1 cellular context compared by ENCODE assay signal in the genomic region with DNA sequence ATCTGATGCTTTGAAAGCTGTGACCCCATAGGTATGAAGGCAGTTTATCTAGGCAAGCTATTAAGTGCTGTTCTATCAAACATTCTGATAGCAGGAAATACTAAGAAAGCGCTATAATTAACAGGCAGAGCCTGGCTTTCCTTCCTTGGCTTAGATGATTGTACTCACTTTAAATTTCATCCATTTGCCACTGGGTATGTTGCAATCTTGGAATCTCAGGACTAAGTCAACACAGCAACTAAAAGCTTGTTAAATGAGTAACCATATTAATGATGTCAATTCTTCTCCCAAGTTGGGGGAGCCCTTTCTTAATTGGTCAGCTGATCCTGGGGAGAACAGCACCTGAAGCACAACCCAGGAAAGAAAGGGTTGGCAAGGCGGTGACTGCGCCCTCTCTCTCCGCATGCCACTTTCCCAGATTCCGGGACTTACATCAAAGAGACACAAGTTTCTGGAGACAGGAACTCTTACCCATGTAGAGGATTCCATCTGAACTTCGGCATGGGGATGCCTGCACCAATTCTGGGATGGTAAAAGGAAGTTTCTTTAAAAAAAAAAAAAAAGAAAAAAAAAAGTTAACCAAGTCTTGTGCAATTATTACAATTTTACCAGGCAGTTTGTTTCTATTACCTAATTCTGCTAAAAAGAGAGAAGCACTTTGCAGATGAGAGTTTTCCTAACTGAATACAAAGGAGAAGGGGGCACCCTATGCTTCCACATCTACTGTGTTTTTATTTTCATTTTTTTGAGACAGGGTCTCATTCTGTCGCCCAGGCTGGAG.
TF ChIP-seq lines count a peak whose summit lies in the region.

No MANE protein-coding gene starts in this region.

TF ChIP-seq in HepG2, 621 proteins besides CTCF, POLR2A, EP300 and RAD21 (continued from another document and continues in another):
- TF ChIP-seq, protein P1, sequence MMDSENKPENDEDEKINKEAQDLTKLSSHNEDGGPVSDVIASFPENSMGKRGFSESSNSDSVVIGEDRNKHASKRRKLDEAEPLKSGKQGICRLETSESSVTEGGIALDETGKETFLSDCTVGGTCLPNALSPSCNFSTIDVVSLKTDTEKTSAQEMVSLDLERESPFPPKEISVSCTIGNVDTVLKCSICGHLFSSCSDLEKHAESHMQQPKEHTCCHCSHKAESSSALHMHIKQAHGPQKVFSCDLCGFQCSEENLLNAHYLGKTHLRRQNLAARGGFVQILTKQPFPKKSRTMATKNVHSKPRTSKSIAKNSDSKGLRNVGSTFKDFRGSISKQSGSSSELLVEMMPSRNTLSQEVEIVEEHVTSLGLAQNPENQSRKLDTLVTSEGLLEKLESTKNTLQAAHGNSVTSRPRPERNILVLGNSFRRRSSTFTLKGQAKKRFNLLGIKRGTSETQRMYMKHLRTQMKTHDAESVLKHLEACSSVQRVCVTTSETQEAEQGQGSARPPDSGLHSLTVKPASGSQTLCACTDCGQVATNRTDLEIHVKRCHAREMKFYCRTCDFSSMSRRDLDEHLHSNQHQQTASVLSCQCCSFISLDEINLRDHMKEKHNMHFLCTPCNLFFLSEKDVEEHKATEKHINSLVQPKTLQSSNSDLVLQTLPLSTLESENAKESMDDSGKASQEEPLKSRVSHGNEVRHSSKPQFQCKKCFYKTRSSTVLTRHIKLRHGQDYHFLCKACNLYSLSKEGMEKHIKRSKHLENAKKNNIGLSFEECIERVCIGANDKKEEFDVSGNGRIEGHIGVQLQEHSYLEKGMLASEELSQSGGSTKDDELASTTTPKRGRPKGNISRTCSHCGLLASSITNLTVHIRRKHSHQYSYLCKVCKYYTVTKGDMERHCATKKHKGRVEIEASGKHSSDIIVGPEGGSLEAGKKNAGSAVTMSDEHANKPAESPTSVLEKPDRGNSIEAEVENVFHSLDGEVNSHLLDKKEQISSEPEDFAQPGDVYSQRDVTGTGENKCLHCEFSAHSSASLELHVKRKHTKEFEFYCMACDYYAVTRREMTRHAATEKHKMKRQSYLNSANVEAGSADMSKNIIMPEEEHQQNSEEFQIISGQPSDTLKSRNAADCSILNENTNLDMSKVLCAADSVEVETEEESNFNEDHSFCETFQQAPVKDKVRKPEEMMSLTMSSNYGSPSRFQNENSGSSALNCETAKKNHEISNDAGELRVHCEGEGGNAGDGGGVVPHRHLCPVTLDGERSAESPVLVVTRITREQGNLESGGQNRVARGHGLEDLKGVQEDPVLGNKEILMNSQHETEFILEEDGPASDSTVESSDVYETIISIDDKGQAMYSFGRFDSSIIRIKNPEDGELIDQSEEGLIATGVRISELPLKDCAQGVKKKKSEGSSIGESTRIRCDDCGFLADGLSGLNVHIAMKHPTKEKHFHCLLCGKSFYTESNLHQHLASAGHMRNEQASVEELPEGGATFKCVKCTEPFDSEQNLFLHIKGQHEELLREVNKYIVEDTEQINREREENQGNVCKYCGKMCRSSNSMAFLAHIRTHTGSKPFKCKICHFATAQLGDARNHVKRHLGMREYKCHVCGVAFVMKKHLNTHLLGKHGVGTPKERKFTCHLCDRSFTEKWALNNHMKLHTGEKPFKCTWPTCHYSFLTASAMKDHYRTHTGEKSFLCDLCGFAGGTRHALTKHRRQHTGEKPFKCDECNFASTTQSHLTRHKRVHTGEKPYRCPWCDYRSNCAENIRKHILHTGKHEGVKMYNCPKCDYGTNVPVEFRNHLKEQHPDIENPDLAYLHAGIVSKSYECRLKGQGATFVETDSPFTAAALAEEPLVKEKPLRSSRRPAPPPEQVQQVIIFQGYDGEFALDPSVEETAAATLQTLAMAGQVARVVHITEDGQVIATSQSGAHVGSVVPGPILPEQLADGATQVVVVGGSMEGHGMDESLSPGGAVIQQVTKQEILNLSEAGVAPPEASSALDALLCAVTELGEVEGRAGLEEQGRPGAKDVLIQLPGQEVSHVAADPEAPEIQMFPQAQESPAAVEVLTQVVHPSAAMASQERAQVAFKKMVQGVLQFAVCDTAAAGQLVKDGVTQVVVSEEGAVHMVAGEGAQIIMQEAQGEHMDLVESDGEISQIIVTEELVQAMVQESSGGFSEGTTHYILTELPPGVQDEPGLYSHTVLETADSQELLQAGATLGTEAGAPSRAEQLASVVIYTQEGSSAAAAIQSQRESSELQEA (CRISPR knock-in tag; IDR thresholded peaks at IDR 0.05; ENCODE audit: not compliant biosample characterization): no peak
- TF ChIP-seq HMG20A (CRISPR knock-in tag; IDR thresholded peaks at IDR 0.05; ENCODE audit: borderline replicate concordance) (peak; percentile 76; the same call in 1 of the 2 replicates), ZNF143 (CRISPR knock-in tag; IDR thresholded peaks at IDR 0.05) (no peak), FOSL1 (CRISPR knock-in tag; IDR thresholded peaks at IDR 0.05; ENCODE audit: borderline replicate concordance) (no peak), TP53 (CRISPR knock-in tag; conservative IDR thresholded peaks at IDR 0.05) (no peak), TSC22D2 (CRISPR knock-in tag; IDR thresholded peaks at IDR 0.05; ENCODE audit: borderline replicate concordance) (no peak; the same call in 1 of the 2 replicates), RELA (CRISPR knock-in tag; IDR thresholded peaks at IDR 0.05) (0 out of 2 replicates have a peak, but pooled peaks have one; percentile 32), RAD51 (IDR thresholded peaks at IDR 0.05; ENCODE audit: borderline replicate concordance) (no peak), CEBPG (CRISPR knock-in tag; IDR thresholded peaks at IDR 0.05) (peak; percentile 98), ZIK1 (CRISPR knock-in tag; IDR thresholded peaks at IDR 0.05; ENCODE audit: borderline replicate concordance, low read depth) (no peak), MIXL1 (CRISPR knock-in tag; IDR thresholded peaks at IDR 0.05) (peak; percentile 96), SP5 (CRISPR knock-in tag; IDR thresholded peaks at IDR 0.05; ENCODE audit: borderline replicate concordance, low read depth) (no peak), TBP (CRISPR knock-in tag; IDR thresholded peaks at IDR 0.05) (no peak), ZNF816 (CRISPR knock-in tag; IDR thresholded peaks at IDR 0.05; ENCODE audit: borderline replicate concordance) (no peak), CBX5 (CRISPR knock-in tag; IDR thresholded peaks at IDR 0.05; ENCODE audit: borderline replicate concordance) (0 out of 2 replicates have a peak, but pooled peaks have one; percentile 18), ZNF678 (CRISPR knock-in tag; IDR thresholded peaks at IDR 0.05) (no peak), KDM3A (CRISPR knock-in tag; IDR thresholded peaks at IDR 0.05; ENCODE audit: low read depth) (no peak), ARNT (IDR thresholded peaks at IDR 0.05) (no peak), ZMAT3 (CRISPR knock-in tag; conservative IDR thresholded peaks at IDR 0.05) (no peak), MIER2 (CRISPR knock-in tag; IDR thresholded peaks at IDR 0.05) (no peak), ZNF124 (CRISPR knock-in tag; IDR thresholded peaks at IDR 0.05) (no peak), ZFAT (CRISPR knock-in tag; conservative IDR thresholded peaks at IDR 0.05) (no peak), HOXA7 (CRISPR knock-in tag; IDR thresholded peaks at IDR 0.05) (no peak), TBL1XR1 (IDR thresholded peaks at IDR 0.05; ENCODE audit: borderline replicate concordance, low read length, partially characterized antibody) (no peak), ZNF768 (CRISPR knock-in tag; IDR thresholded peaks at IDR 0.05) (no peak), FOXJ3 (CRISPR knock-in tag; IDR thresholded peaks at IDR 0.05; ENCODE audit: borderline replicate concordance) (peak; percentile 76; the same call in 1 of the 2 replicates), ZSCAN12 (CRISPR knock-in tag; IDR thresholded peaks at IDR 0.05) (no peak), ARHGAP35 (CRISPR knock-in tag; IDR thresholded peaks at IDR 0.05; ENCODE audit: borderline replicate concordance) (no peak), ZNF891 (CRISPR knock-in tag; IDR thresholded peaks at IDR 0.05) (no peak), ZNF317 (CRISPR knock-in tag; IDR thresholded peaks at IDR 0.05) (no peak), CHD4 (IDR thresholded peaks at IDR 0.05; ENCODE audit: borderline replicate concordance, low read length) (0 out of 2 replicates have a peak, but pooled peaks have one; percentile 62), MEF2D (CRISPR knock-in tag; IDR thresholded peaks at IDR 0.05) (no peak)
- TF ChIP-seq, protein P2, sequence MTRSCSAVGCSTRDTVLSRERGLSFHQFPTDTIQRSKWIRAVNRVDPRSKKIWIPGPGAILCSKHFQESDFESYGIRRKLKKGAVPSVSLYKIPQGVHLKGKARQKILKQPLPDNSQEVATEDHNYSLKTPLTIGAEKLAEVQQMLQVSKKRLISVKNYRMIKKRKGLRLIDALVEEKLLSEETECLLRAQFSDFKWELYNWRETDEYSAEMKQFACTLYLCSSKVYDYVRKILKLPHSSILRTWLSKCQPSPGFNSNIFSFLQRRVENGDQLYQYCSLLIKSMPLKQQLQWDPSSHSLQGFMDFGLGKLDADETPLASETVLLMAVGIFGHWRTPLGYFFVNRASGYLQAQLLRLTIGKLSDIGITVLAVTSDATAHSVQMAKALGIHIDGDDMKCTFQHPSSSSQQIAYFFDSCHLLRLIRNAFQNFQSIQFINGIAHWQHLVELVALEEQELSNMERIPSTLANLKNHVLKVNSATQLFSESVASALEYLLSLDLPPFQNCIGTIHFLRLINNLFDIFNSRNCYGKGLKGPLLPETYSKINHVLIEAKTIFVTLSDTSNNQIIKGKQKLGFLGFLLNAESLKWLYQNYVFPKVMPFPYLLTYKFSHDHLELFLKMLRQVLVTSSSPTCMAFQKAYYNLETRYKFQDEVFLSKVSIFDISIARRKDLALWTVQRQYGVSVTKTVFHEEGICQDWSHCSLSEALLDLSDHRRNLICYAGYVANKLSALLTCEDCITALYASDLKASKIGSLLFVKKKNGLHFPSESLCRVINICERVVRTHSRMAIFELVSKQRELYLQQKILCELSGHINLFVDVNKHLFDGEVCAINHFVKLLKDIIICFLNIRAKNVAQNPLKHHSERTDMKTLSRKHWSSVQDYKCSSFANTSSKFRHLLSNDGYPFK (CRISPR knock-in tag; IDR thresholded peaks at IDR 0.05; ENCODE audit: borderline replicate concordance): no peak
- TF ChIP-seq, protein P3, sequence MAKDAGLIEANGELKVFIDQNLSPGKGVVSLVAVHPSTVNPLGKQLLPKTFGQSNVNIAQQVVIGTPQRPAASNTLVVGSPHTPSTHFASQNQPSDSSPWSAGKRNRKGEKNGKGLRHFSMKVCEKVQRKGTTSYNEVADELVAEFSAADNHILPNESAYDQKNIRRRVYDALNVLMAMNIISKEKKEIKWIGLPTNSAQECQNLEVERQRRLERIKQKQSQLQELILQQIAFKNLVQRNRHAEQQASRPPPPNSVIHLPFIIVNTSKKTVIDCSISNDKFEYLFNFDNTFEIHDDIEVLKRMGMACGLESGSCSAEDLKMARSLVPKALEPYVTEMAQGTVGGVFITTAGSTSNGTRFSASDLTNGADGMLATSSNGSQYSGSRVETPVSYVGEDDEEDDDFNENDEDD (CRISPR knock-in tag; IDR thresholded peaks at IDR 0.05; ENCODE audit: borderline replicate concordance): no peak
- TF ChIP-seq, protein P4, sequence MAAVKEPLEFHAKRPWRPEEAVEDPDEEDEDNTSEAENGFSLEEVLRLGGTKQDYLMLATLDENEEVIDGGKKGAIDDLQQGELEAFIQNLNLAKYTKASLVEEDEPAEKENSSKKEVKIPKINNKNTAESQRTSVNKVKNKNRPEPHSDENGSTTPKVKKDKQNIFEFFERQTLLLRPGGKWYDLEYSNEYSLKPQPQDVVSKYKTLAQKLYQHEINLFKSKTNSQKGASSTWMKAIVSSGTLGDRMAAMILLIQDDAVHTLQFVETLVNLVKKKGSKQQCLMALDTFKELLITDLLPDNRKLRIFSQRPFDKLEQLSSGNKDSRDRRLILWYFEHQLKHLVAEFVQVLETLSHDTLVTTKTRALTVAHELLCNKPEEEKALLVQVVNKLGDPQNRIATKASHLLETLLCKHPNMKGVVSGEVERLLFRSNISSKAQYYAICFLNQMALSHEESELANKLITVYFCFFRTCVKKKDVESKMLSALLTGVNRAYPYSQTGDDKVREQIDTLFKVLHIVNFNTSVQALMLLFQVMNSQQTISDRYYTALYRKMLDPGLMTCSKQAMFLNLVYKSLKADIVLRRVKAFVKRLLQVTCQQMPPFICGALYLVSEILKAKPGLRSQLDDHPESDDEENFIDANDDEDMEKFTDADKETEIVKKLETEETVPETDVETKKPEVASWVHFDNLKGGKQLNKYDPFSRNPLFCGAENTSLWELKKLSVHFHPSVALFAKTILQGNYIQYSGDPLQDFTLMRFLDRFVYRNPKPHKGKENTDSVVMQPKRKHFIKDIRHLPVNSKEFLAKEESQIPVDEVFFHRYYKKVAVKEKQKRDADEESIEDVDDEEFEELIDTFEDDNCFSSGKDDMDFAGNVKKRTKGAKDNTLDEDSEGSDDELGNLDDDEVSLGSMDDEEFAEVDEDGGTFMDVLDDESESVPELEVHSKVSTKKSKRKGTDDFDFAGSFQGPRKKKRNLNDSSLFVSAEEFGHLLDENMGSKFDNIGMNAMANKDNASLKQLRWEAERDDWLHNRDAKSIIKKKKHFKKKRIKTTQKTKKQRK (IDR thresholded peaks at IDR 0.05; ENCODE audit: low read length): no peak
- TF ChIP-seq, protein P5, sequence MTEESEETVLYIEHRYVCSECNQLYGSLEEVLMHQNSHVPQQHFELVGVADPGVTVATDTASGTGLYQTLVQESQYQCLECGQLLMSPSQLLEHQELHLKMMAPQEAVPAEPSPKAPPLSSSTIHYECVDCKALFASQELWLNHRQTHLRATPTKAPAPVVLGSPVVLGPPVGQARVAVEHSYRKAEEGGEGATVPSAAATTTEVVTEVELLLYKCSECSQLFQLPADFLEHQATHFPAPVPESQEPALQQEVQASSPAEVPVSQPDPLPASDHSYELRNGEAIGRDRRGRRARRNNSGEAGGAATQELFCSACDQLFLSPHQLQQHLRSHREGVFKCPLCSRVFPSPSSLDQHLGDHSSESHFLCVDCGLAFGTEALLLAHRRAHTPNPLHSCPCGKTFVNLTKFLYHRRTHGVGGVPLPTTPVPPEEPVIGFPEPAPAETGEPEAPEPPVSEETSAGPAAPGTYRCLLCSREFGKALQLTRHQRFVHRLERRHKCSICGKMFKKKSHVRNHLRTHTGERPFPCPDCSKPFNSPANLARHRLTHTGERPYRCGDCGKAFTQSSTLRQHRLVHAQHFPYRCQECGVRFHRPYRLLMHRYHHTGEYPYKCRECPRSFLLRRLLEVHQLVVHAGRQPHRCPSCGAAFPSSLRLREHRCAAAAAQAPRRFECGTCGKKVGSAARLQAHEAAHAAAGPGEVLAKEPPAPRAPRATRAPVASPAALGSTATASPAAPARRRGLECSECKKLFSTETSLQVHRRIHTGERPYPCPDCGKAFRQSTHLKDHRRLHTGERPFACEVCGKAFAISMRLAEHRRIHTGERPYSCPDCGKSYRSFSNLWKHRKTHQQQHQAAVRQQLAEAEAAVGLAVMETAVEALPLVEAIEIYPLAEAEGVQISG (CRISPR knock-in tag; IDR thresholded peaks at IDR 0.05): peak; percentile 38; the same call in 1 of the 2 replicates
